In genomic region chr6:157880534-157880933, GRCh38 we compare ENCODE assay signal across 17 cellular contexts. TPM values are rescaled to one million over a fixed set of nuclear protein-coding genes. Genes with fewer than 3 reads are reported as not detected.
DNase-seq lines count a peak whose midpoint lies in the region; TF ChIP-seq lines count a peak whose summit lies in the region.
"Had no signal": no experiment of that assay in that cellular context is flagged by ENCODE, and none has a peak within 500 bp of the region (broad histone marks: within the 10 kb centered on the region; RNA-seq: fewer than 3 reads in every experiment).

No MANE protein-coding gene starts in this region.

- H3K9me3 Mint-ChIP-seq in H9, result no peaks in the 10 kb centered on the region
- no peaks in the 10 kb centered on the region for H3K9me3 Mint-ChIP-seq in brain
- H3K9me3 Mint-ChIP-seq in nephron, result no peaks in the 10 kb centered on the region
- H3K9me3 Mint-ChIP-seq: stimulated activated naive CD8-positive, alpha-beta T cell treated with anti-CD3 and anti-CD28 coated beads, Interleukin-15, Interleukin-2, amounts not matched to agents 100 ng/mL and 50 ng/mL, for 24 hours had no signal

- H2AFZ ChIP-seq in H9 (ENCODE audit: low read length), result no peak overlapping the region

- H3K4me1 Mint-ChIP-seq in H9 (peaks cover 32 to 34% of the 10 kb centered on the region in 2 experiments), brain (peaks cover 34% of the 10 kb centered on the region), nephron (peaks cover 19% of the 10 kb centered on the region)

- TF ChIP-seq CTCF in H9 (conservative IDR thresholded peaks at IDR 0.05), result no peak
- TF ChIP-seq CTCF in brain (conservative IDR thresholded peaks at IDR 0.05), result no peak
- no peak for TF ChIP-seq CTCF in nephron (IDR thresholded peaks at IDR 0.05; ENCODE audit: unreplicated experiment in 3 of 3)
- no peak for TF ChIP-seq CTCF in colonic mucosa (IDR thresholded peaks at IDR 0.05)

- DNase-seq in D341Med (ENCODE audit: low spot score), result peak; percentile 73
- DNase-seq in H9, result no peak
- DNase-seq in NCI-H345 treated with DMSO at 0.1 percent for 48 hours (lab: John Stamatoyannopoulos, UW; ENCODE audit: unreplicated experiment), result no peak
- DNase-seq in colonic mucosa, result no peak
- DNase-seq in ecto neural progenitor cell (ENCODE audit: low spot score), result no peak
- DNase-seq in NCI-H1048 (lab: John Stamatoyannopoulos, UW), result no peak
- DNase-seq: activated T-cell treated with anti-CD3 and anti-CD28 coated beads, Interleukin-2, amount 50 U/mL, for 48 hours; effector CD8-positive, alpha-beta T cell; KG1; mucosa of descending colon; NCI-H1092 treated with DMSO at 0.1 percent for 48 hours; OCI-M1; Right ventricle myocardium superior; sigmoid colon had no signal

- H3K56ac ChIP-seq in H9 (ENCODE audit: insufficient read length, low read depth, low read length), result no peak overlapping the region

- no peaks in the 10 kb centered on the region for H3K23me2 ChIP-seq in H9 (ENCODE audit: insufficient read length, low read depth, low read length, poor library complexity, severe bottlenecking)

- H2BK12ac ChIP-seq in H9 (ENCODE audit: insufficient read length, low read depth, low read length), result no peak overlapping the region

- no peak overlapping the region for H3K27ac ChIP-seq in H9 (ENCODE audit: insufficient read length, low read depth, low read length)
- H3K27ac ChIP-seq in colonic mucosa, result no peak overlapping the region
- H3K27ac ChIP-seq: sigmoid colon had no signal

- no peak overlapping the region for H2BK5ac ChIP-seq in H9 (ENCODE audit: insufficient read length, low read length)

- no peak overlapping the region for H3K18ac ChIP-seq in H9 (ENCODE audit: insufficient read length, low read depth, low read length)

- H3K4me3 Mint-ChIP-seq in H9 (no peak overlapping the region), brain (no peak overlapping the region), nephron (no peak overlapping the region)
- H3K4me3 Mint-ChIP-seq: stimulated activated naive CD8-positive, alpha-beta T cell treated with anti-CD3 and anti-CD28 coated beads, Interleukin-15, Interleukin-2, amounts not matched to agents 100 ng/mL and 50 ng/mL, for 24 hours had no signal

- H3K36me3 ChIP-seq in colonic mucosa, result peaks cover 9% of the 10 kb centered on the region

- H3K9ac ChIP-seq in H9 (ENCODE audit: extremely low read depth, insufficient read length, low read length) (no peak overlapping the region), colonic mucosa (ENCODE audit: low read depth in 2 of 2, low read length in 2 of 2) (no peak overlapping the region)

- H2BK120ac ChIP-seq in H9 (ENCODE audit: low read depth, low read length, poor library complexity, severe bottlenecking), result no peak overlapping the region

- no peak overlapping the region for H4K5ac ChIP-seq in H9 (ENCODE audit: insufficient read length, low read depth, low read length)

- H3K4me1 ChIP-seq in H9 (ENCODE audit: insufficient read depth, low read length), result no peaks in the 10 kb centered on the region; the same call in 1 of the 2 replicates
- H3K4me1 ChIP-seq in colonic mucosa, result no peaks in the 10 kb centered on the region
- H3K4me1 ChIP-seq: sigmoid colon had no signal

- H3K14ac ChIP-seq in H9 (ENCODE audit: insufficient read depth, low read length), result no peak overlapping the region

- no peak overlapping the region for H2BK20ac ChIP-seq in H9 (ENCODE audit: low read depth, low read length, poor library complexity, severe bottlenecking)

- H2AK5ac ChIP-seq in H9 (ENCODE audit: insufficient read length, low read length), result no peak overlapping the region

- no peak overlapping the region for H3K23ac ChIP-seq in H9 (ENCODE audit: insufficient read length, low read depth, low read length)

- H3K9me3 ChIP-seq in H9 (ENCODE audit: control insufficient read depth, low read depth, low read length) (no peaks in the 10 kb centered on the region), colonic mucosa (no peaks in the 10 kb centered on the region)
- H3K9me3 ChIP-seq: mucosa of descending colon, sigmoid colon had no signal

- no peaks in the 10 kb centered on the region for H4K20me1 ChIP-seq in H9 (ENCODE audit: control insufficient read depth, insufficient read depth, insufficient read length)

- no peaks in the 10 kb centered on the region for H3K79me2 ChIP-seq in H9 (ENCODE audit: insufficient read depth, low read length)

- H3K27ac Mint-ChIP-seq in H9 (peak overlapping the region in 2 of 3 experiments; percentile 11 to 25; a peak in 3 of 7 replicates), brain (peak overlapping the region in 3 of 5 experiments; percentile 2 to 58 (median 26)), nephron (peak overlapping the region; percentile 0 to 25 (median 0))
- H3K27ac Mint-ChIP-seq: stimulated activated naive CD8-positive, alpha-beta T cell treated with anti-CD3 and anti-CD28 coated beads, Interleukin-15, Interleukin-2, amounts not matched to agents 100 ng/mL and 50 ng/mL, for 24 hours had no signal

- H4K91ac ChIP-seq in H9 (ENCODE audit: insufficient read length, low read depth, low read length), result no peak overlapping the region

- WGBS in H9 (ENCODE audit: extremely low coverage, insufficient read length, low lambda C conversion rate), result no CpG with 5 or more reads among the region's 3 CpGs

- H3K27me3 ChIP-seq in H9 (ENCODE audit: insufficient read depth, low read length) (no peaks in the 10 kb centered on the region), colonic mucosa (no peaks in the 10 kb centered on the region)
- H3K27me3 ChIP-seq: sigmoid colon had no signal

- H3K79me1 ChIP-seq in H9 (ENCODE audit: insufficient read depth, low read depth, low read length, poor library complexity, severe bottlenecking), result no peaks in the 10 kb centered on the region

- no peak overlapping the region for H3T11ph ChIP-seq in H9 (ENCODE audit: low read length)

- no peak overlapping the region for H4K8ac ChIP-seq in H9 (replicated peaks; ENCODE audit: insufficient read length, low read depth, low read length)

- no peak overlapping the region for H3K4me2 ChIP-seq in H9 (ENCODE audit: insufficient read depth, insufficient read length, low read length)

- no peak overlapping the region for H2BK15ac ChIP-seq in H9 (ENCODE audit: low read depth, low read length)

- H3K36me3 Mint-ChIP-seq in H9 (ENCODE audit: insufficient read depth in 1 of 3, low read depth in 3 of 3) (peaks cover 18 to 42% (median 28%) of the 10 kb centered on the region in 3 experiments; a peak in 6 of 7 replicates), brain (peaks cover 65% of the 10 kb centered on the region), nephron (ENCODE audit: low read depth) (peaks cover 55% of the 10 kb centered on the region)

- no peak overlapping the region for H3K4me3 ChIP-seq in colonic mucosa
- H3K4me3 ChIP-seq: mucosa of descending colon, sigmoid colon had no signal

- H3K27me3 Mint-ChIP-seq in H9 (ENCODE audit: low read depth), result no peaks in the 10 kb centered on the region
- no peaks in the 10 kb centered on the region for H3K27me3 Mint-ChIP-seq in brain
- no peaks in the 10 kb centered on the region for H3K27me3 Mint-ChIP-seq in nephron (ENCODE audit: low read depth)
- H3K27me3 Mint-ChIP-seq: stimulated activated naive CD8-positive, alpha-beta T cell treated with anti-CD3 and anti-CD28 coated beads, Interleukin-15, Interleukin-2, amounts not matched to agents 100 ng/mL and 50 ng/mL, for 24 hours had no signal

- no peak overlapping the region for H3K4ac ChIP-seq in H9 (ENCODE audit: low read depth, low read length)

- intact Hi-C loops in colonic mucosa (cut with DNase I), result no loop called here

RNA-seq across cellular contexts. Expression of gene SNX9, which starts 57.5 kb away (rescaled TPM):
- total RNA-seq in H9 (2021), result 31.3 and 32.9 TPM in 2 replicates
- 15.9 TPM for polyA plus RNA-seq in brain (ENCODE audit: insufficient read depth, low read depth, low replicate concordance)
- total RNA-seq in colonic mucosa, result 10 to 100 TPM; 37.3 to 81.7 TPM
